Comparison of ENCODE assay signal across 3 cellular contexts in the genomic region with DNA sequence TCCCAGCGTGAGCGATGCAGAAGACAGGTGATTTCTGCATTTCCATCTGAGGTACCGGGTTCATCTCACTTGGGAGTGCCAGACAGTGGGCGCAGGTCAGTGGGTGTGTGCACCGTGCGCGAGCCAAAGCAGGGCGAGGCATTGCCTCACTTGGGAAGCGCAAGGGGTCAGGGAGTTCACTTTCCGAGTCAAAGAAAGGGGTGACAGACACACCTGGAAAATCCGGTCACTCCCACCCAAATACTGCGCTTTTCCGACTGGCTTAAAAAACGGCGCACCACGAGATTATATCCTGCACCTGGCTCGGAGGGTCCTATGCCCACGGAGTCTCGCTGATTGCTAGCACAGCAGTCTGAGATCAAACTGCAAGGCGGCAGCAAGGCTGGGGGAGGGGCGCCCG. TPM values are rescaled to one million over a fixed set of nuclear protein-coding genes. Genes with fewer than 3 reads are reported as not detected.
"Had no signal": no experiment of that assay in that cellular context is flagged by ENCODE, and none has a peak within 500 bp of the region (broad histone marks: within the 10 kb centered on the region; RNA-seq: fewer than 3 reads in every experiment).

No MANE protein-coding gene starts in this region.

RNA-seq across cellular contexts. Expression of gene PLAAT5, which starts 55.6 kb away (rescaled TPM):
- total RNA-seq: GM23248, H4 had no signal
- polyA plus RNA-seq: GM23248, IgD-negative memory B cell had no signal
